Comparison of ENCODE assay signal across 9 cellular contexts in the genomic region with DNA sequence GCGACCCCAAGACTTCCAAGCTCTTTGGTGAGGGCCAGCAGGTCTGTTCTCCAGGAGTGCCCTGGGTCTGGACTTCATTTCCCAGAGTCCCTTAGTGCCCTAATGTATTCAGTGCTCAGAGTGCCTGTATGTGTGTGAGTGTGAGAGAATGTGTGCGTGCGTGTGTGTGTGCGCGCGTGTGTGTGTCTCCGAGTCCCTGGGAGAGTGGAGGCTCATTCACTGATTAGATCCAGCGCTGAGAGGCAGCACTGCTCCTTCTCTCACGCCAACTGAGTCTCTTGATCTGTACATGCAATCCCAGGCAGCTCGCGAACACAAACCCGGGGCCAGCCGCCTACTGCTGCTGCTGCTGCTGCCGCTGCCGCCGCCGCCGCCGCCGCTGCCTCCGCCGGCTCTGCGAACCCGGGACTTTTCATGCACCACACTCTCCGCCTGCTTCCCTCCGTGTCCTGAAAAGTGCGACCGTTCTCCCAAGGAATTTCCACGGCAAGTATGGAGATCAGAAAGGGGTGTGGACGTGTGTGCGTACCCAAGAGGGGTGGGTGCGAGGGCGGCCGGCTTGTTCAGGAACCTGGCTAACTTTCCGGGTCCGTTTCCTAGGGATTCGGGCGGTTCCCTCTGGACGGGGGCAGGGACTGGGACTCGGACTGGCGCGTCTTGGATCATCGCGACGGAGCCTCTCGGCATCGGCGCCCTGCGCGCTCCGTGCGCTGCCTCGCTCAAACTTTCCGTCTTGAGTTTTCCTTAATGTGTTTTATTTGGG. TPM values are rescaled to one million over a fixed set of nuclear protein-coding genes. Genes with fewer than 3 reads are reported as not detected.
DNase-seq lines count a peak whose midpoint lies in the region; ATAC-seq and TF ChIP-seq lines count a peak whose summit lies in the region.
"Had no signal": no experiment of that assay in that cellular context is flagged by ENCODE, and none has a peak within 500 bp of the region (broad histone marks: within the 10 kb centered on the region; RNA-seq: fewer than 3 reads in every experiment).

A gene (plus strand): TSS at position 215 of the 763 bp plus-strand sequence.

- TF ChIP-seq CTCF in mesothelial cell of epicardium (IDR thresholded peaks at IDR 0.05; ENCODE audit: unreplicated experiment) (no peak), stomach (IDR thresholded peaks at IDR 0.05) (no peak)

- peaks cover 3 to 42% of the 10 kb centered on the region in 2 donors for H3K27me3 ChIP-seq in esophagus (ENCODE audit: control insufficient read depth in 1 of 2, insufficient read depth in 2 of 2, low read length in 2 of 2)
- H3K27me3 ChIP-seq in stomach = peaks cover 55 to 100% (median 79%) of the 10 kb centered on the region in 3 donors

- H3K36me3 ChIP-seq in esophagus (ENCODE audit: control insufficient read depth in 2 of 2, insufficient read depth in 2 of 2, low read length in 1 of 2) (no peaks in the 10 kb centered on the region), stomach (no peaks in the 10 kb centered on the region)

- DNase-seq in NCI-H2081 (lab: John Stamatoyannopoulos, UW) (peak; percentile 57 to 70), NCI-H2081 treated with DMSO at 0.1 percent for 48 hours (lab: John Stamatoyannopoulos, UW) (no peak), NCI-H2227 treated with DMSO at 0.1 percent for 48 hours (lab: John Stamatoyannopoulos, UW) (peak; percentile 93), mesothelial cell of epicardium (ENCODE audit: low spot score in 2 of 2, unreplicated experiment in 2 of 2) (peak in 1 of 2 experiments; percentile 75), stomach (peak; percentile 42)
- DNase-seq in activated CD4-positive, alpha-beta memory T cell treated with anti-CD3 and anti-CD28 coated beads, Interleukin-2, amount 10 ng/mL, durations not matched to agents 7 days and 5 days = peak; percentile 38

- 1 to 2% methylated on average over 54 of the region's 54 CpGs for WGBS in esophagus, 2 donors
- WGBS in stomach, 5 donors = 1 to 3% (median 1%) methylated on average over 39 to 54 of the region's 54 CpGs

- intact Hi-C loops in stomach (cut with DNase I; ENCODE audit: low total_unique reads) = no loop called here

- ATAC-seq in GM21381 (IDR thresholded peaks at IDR 0.05; ENCODE audit: unreplicated experiment) = no peak

- CTCF ChIA-PET in activated CD4-positive, alpha-beta memory T cell treated with anti-CD3 and anti-CD28 coated beads, Interleukin-2, amount 10 ng/mL, durations not matched to agents 7 days and 5 days (lab: Charles Lee) = no interaction called here

- H3K4me1 ChIP-seq in esophagus (ENCODE audit: control insufficient read depth in 2 of 2, insufficient read depth in 2 of 2, low read length in 1 of 2) (peaks cover 16 to 18% of the 10 kb centered on the region in 2 donors), stomach (peaks cover 34 to 49% (median 40%) of the 10 kb centered on the region in 4 donors)

- H3K9me3 Mint-ChIP-seq in activated CD4-positive, alpha-beta memory T cell treated with anti-CD3 and anti-CD28 coated beads, Interleukin-2, amount 10 ng/mL, durations not matched to agents 7 days and 5 days = no peaks in the 10 kb centered on the region
- no peaks in the 10 kb centered on the region for H3K9me3 Mint-ChIP-seq in mesothelial cell of epicardium

- H3K36me3 Mint-ChIP-seq in activated CD4-positive, alpha-beta memory T cell treated with anti-CD3 and anti-CD28 coated beads, Interleukin-2, amount 10 ng/mL, durations not matched to agents 7 days and 5 days (ENCODE audit: low read depth) = no peaks in the 10 kb centered on the region
- H3K36me3 Mint-ChIP-seq in mesothelial cell of epicardium = no peaks in the 10 kb centered on the region

- H3K27ac ChIP-seq in esophagus (ENCODE audit: low read depth in 2 of 2, low read length in 1 of 2) = no peak within 1 kb of the TSS
- peak within 1 kb of the TSS in 1 of 5 donors; percentile 19 for H3K27ac ChIP-seq in stomach
- H3K27ac ChIP-seq: C4-2B had no signal

- peaks cover 64% of the 10 kb centered on the region for H3K27me3 Mint-ChIP-seq in activated CD4-positive, alpha-beta memory T cell treated with anti-CD3 and anti-CD28 coated beads, Interleukin-2, amount 10 ng/mL, durations not matched to agents 7 days and 5 days
- peaks cover 63% of the 10 kb centered on the region for H3K27me3 Mint-ChIP-seq in mesothelial cell of epicardium (ENCODE audit: low read depth)

- H3K4me3 ChIP-seq in esophagus (ENCODE audit: low read depth in 1 of 2, low read length in 2 of 2) = peak within 1 kb of the TSS; percentile 30 to 47
- peak within 1 kb of the TSS; percentile 36 to 62 (median 46) for H3K4me3 ChIP-seq in stomach

- POLR2A ChIA-PET in activated CD4-positive, alpha-beta memory T cell treated with anti-CD3 and anti-CD28 coated beads, Interleukin-2, amount 10 ng/mL, durations not matched to agents 7 days and 5 days (lab: Charles Lee) = interaction anchor here (1.2 kb wide), 1 partner anchor 227 kb away, joined by 3 read pairs; no protein-coding TSS in a partner anchor

- peak within 1 kb of the TSS; percentile 56 for H3K4me3 Mint-ChIP-seq in activated CD4-positive, alpha-beta memory T cell treated with anti-CD3 and anti-CD28 coated beads, Interleukin-2, amount 10 ng/mL, durations not matched to agents 7 days and 5 days
- peak within 1 kb of the TSS; percentile 77 for H3K4me3 Mint-ChIP-seq in mesothelial cell of epicardium

- H3K9me3 ChIP-seq in esophagus (ENCODE audit: control insufficient read depth in 2 of 2, insufficient read depth in 1 of 2, low read depth in 1 of 2, low read length in 1 of 2) (peaks cover 0 to 4% of the 10 kb centered on the region in 2 donors), stomach (peaks cover 0 to 11% (median 3%) of the 10 kb centered on the region in 4 donors)

- no peak for TF ChIP-seq POLR2A in stomach (IDR thresholded peaks at IDR 0.05)

- no peak for TF ChIP-seq EP300 in stomach (IDR thresholded peaks at IDR 0.05)

- H3K4me1 Mint-ChIP-seq in activated CD4-positive, alpha-beta memory T cell treated with anti-CD3 and anti-CD28 coated beads, Interleukin-2, amount 10 ng/mL, durations not matched to agents 7 days and 5 days = peaks cover 33% of the 10 kb centered on the region
- H3K4me1 Mint-ChIP-seq in mesothelial cell of epicardium = peaks cover 27% of the 10 kb centered on the region

- no peak within 1 kb of the TSS for H3K27ac Mint-ChIP-seq in activated CD4-positive, alpha-beta memory T cell treated with anti-CD3 and anti-CD28 coated beads, Interleukin-2, amount 10 ng/mL, durations not matched to agents 7 days and 5 days
- no peak within 1 kb of the TSS for H3K27ac Mint-ChIP-seq in mesothelial cell of epicardium

RNA-seq across cellular contexts. Expression of the gene that starts here (rescaled TPM):
- 10 to 100 TPM; 69.0 to 70.7 TPM for total RNA-seq in activated CD4-positive, alpha-beta memory T cell treated with anti-CD3 and anti-CD28 coated beads, Interleukin-2, amount 10 ng/mL, durations not matched to agents 7 days and 5 days
- polyA plus RNA-seq in esophagus (10 to 100 TPM; 32.7 to 47.8 TPM), stomach (10 to 100 TPM; 41.9 to 49.3 (median 45.6) TPM)
- total RNA-seq in mesothelial cell of epicardium (84.2 to 86.0 TPM (median 85.4 TPM) in 3 replicates), stomach (100 to 1,000 TPM in 1 of 5 donors, 10 to 100 TPM in 4; 21.0 to 207 (median 48.7) TPM)
